Comparison of ENCODE assay signal across 20 cellular contexts in genomic region chr18:35162995-35163394, GRCh38.
DNase-seq lines count a peak whose midpoint lies in the region; ATAC-seq, FAIRE-seq and TF ChIP-seq lines count a peak whose summit lies in the region.
"Had no signal": no experiment of that assay in that cellular context is flagged by ENCODE, and none has a peak within 500 bp of the region (broad histone marks: within the 10 kb centered on the region; RNA-seq: fewer than 3 reads in every experiment).

No MANE protein-coding gene starts in this region.

- H2AFZ ChIP-seq in astrocyte (ENCODE audit: low read depth, low read length), result no peak overlapping the region
- H2AFZ ChIP-seq: PC-9 had no signal

- peaks cover 2% of the 10 kb centered on the region for H3K27me3 Mint-ChIP-seq in astrocyte (ENCODE audit: low read depth, unreplicated experiment)

- H3K36me3 ChIP-seq in astrocyte (ENCODE audit: insufficient read depth, low read length) (no peaks in the 10 kb centered on the region), upper lobe of left lung (no peaks in the 10 kb centered on the region), ovary (no peaks in the 10 kb centered on the region)

- H3K9ac ChIP-seq in astrocyte (ENCODE audit: low read length), result no peak overlapping the region

- no peak for TF ChIP-seq EP300 in upper lobe of left lung (IDR thresholded peaks at IDR 0.05)
- TF ChIP-seq EP300 in ovary (IDR thresholded peaks at IDR 0.05), result no peak

- H3K27ac ChIP-seq in astrocyte (ENCODE audit: low read depth, low read length) (no peak overlapping the region), foreskin keratinocyte (no peak overlapping the region), upper lobe of left lung (no peak overlapping the region), ovary (no peak overlapping the region)
- H3K27ac ChIP-seq: PC-9 had no signal

- no peaks in the 10 kb centered on the region for H3K9me3 Mint-ChIP-seq in astrocyte (ENCODE audit: unreplicated experiment)

- no peaks in the 10 kb centered on the region for H3K4me1 ChIP-seq in astrocyte (ENCODE audit: insufficient read depth, low read length)
- no peaks in the 10 kb centered on the region for H3K4me1 ChIP-seq in foreskin keratinocyte
- H3K4me1 ChIP-seq in upper lobe of left lung, result no peaks in the 10 kb centered on the region
- no peaks in the 10 kb centered on the region for H3K4me1 ChIP-seq in ovary (ENCODE audit: insufficient read depth)

- TF ChIP-seq CTCF in astrocyte (IDR thresholded peaks at IDR 0.05; ENCODE audit: insufficient read depth, low read depth, low read length), result no peak
- TF ChIP-seq CTCF in foreskin keratinocyte (conservative IDR thresholded peaks at IDR 0.05), result no peak
- TF ChIP-seq CTCF in upper lobe of left lung (IDR thresholded peaks at IDR 0.05), result no peak
- TF ChIP-seq CTCF in ovary (IDR thresholded peaks at IDR 0.05), result no peak

- H3K4me2 ChIP-seq in astrocyte (ENCODE audit: low read length), result no peak overlapping the region
- H3K4me2 ChIP-seq: PC-9 had no signal

- DNase-seq in EH (ENCODE audit: low read depth) (peak; percentile 3), astrocyte (ENCODE audit: low read depth) (no peak), foreskin keratinocyte (peak; percentile 2 to 13), sciatic nerve (ENCODE audit: low spot score) (no peak), upper lobe of left lung (no peak), ovary (no peak)
- DNase-seq in stimulated activated CD4-positive, alpha-beta T cell treated with anti-CD3 and anti-CD28 coated beads, Interleukin-1b, Interleukin-23, amount 100 ng/mL, for 48 hours, result no peak
- DNase-seq: C1 segment of cervical spinal cord, DND-41, GF-D8, KG1, NCI-H1048, NCI-H1436 treated with DMSO at 0.1 percent for 48 hours, NCI-H2029 treated with DMSO at 0.1 percent for 48 hours, NCI-H2171 treated with DMSO at 0.1 percent for 48 hours, NCI-H748 treated with DMSO at 0.1 percent for 48 hours, PC-9 had no signal

- peak overlapping the region; percentile 44 for H3K27ac Mint-ChIP-seq in astrocyte (ENCODE audit: unreplicated experiment)

- H3K4me3 ChIP-seq in astrocyte (ENCODE audit: insufficient read depth, low read depth, low read length), result no peak overlapping the region
- no peak overlapping the region for H3K4me3 ChIP-seq in upper lobe of left lung
- no peak overlapping the region for H3K4me3 ChIP-seq in ovary
- H3K4me3 ChIP-seq: PC-9 had no signal

- no peak for FAIRE-seq in astrocyte (lab: Jason Lieb, UNC)
- FAIRE-seq: A204.1, GM12892, H1 had no signal

- ATAC-seq in foreskin keratinocyte (no peak), sciatic nerve (peak; percentile 33), upper lobe of left lung (ENCODE audit: low FRiP score in 2 of 2) (no peak)

- H3K27me3 ChIP-seq in astrocyte (ENCODE audit: insufficient read depth, low read length) (peaks cover 2% of the 10 kb centered on the region), foreskin keratinocyte (peaks cover 5% of the 10 kb centered on the region), upper lobe of left lung (no peaks in the 10 kb centered on the region), ovary (no peaks in the 10 kb centered on the region)

- H3K4me1 Mint-ChIP-seq in astrocyte (ENCODE audit: low read depth, unreplicated experiment), result peaks cover 6% of the 10 kb centered on the region

- no peaks in the 10 kb centered on the region for H3K36me3 Mint-ChIP-seq in astrocyte (ENCODE audit: low read depth, unreplicated experiment)

- TF ChIP-seq POLR2A in upper lobe of left lung (IDR thresholded peaks at IDR 0.05) (no peak), ovary (IDR thresholded peaks at IDR 0.05) (no peak)

- 95 to 100% methylated on average over 1 of the region's 1 CpG for WGBS in upper lobe of left lung, 2 donors
- 77 to 92% (median 84%) methylated on average over 1 of the region's 1 CpG for WGBS in ovary, 3 donors

- intact Hi-C loops in sciatic nerve (cut with DNase I), result no loop called here
- intact Hi-C loops in ovary (cut with DNase I), result no loop called here

- H3K4me3 Mint-ChIP-seq in astrocyte (ENCODE audit: unreplicated experiment), result no peak overlapping the region

- H3K9me3 ChIP-seq in astrocyte (ENCODE audit: insufficient read depth, low read depth, low read length) (no peaks in the 10 kb centered on the region), upper lobe of left lung (no peaks in the 10 kb centered on the region), ovary (no peaks in the 10 kb centered on the region)

- H4K20me1 ChIP-seq in astrocyte (ENCODE audit: insufficient read depth, low read length), result no peaks in the 10 kb centered on the region

- H3K79me2 ChIP-seq in astrocyte (ENCODE audit: insufficient read depth, low read length), result no peaks in the 10 kb centered on the region

Comparison
In these comparisons a context has a peak if more than half of its experiments do, and no peak if none do; other contexts are left out.
1. DNase-seq: peak in EH (single experiment) and foreskin keratinocyte (2 of 2); none in astrocyte (single experiment), sciatic nerve (single experiment), upper lobe of left lung (0 of 2), ovary (0 of 5) and stimulated activated CD4-positive, alpha-beta T cell treated with anti-CD3 and anti-CD28 coated beads, Interleukin-1b, Interleukin-23, amount 100 ng/mL, for 48 hours (single experiment).